In genomic region chr17:63413128-63413527, GRCh38 we compare ENCODE assay signal across 1 cellular context.
TF ChIP-seq lines count a peak whose summit lies in the region.

No MANE protein-coding gene starts in this region.

TF ChIP-seq in GM23338, 12 proteins besides CTCF, POLR2A, EP300 and RAD21 (continued from another document):
- TF ChIP-seq REST (IDR thresholded peaks at IDR 0.05; ENCODE audit: unreplicated experiment) (no peak), ETS1 (IDR thresholded peaks at IDR 0.05) (no peak), ZNF114 (CRISPR knock-in tag; IDR thresholded peaks at IDR 0.05) (no peak), ZNF331 (CRISPR knock-in tag; IDR thresholded peaks at IDR 0.05; ENCODE audit: low read depth) (no peak), STAT1 (IDR thresholded peaks at IDR 0.05; ENCODE audit: unreplicated experiment) (no peak), POLR2AphosphoS5 (IDR thresholded peaks at IDR 0.05; ENCODE audit: low read depth) (no peak), EZH2phosphoT487 (IDR thresholded peaks at IDR 0.05; ENCODE audit: unreplicated experiment) (no peak), ZNF462 (CRISPR knock-in tag; IDR thresholded peaks at IDR 0.05) (no peak), EZH2 (IDR thresholded peaks at IDR 0.05; ENCODE audit: low read depth, unreplicated experiment) (no peak), JUNB (IDR thresholded peaks at IDR 0.05; ENCODE audit: unreplicated experiment) (no peak)
